Comparison of ENCODE assay signal across 8 cellular contexts in genomic region chr11:82229346-82229745, GRCh38.
DNase-seq lines count a peak whose midpoint lies in the region; ATAC-seq and TF ChIP-seq lines count a peak whose summit lies in the region.

No MANE protein-coding gene starts in this region.

- ATAC-seq in GM21390 (IDR thresholded peaks at IDR 0.05; ENCODE audit: unreplicated experiment) (peak; percentile 50), HG03045 (IDR thresholded peaks at IDR 0.05; ENCODE audit: unreplicated experiment) (no peak), GM18873 (IDR thresholded peaks at IDR 0.05; ENCODE audit: low FRiP score, unreplicated experiment) (no peak)

- H3K27me3 Mint-ChIP-seq in type B pancreatic cell: peaks cover 6% of the 10 kb centered on the region

- no peaks in the 10 kb centered on the region for H3K9me3 Mint-ChIP-seq in type B pancreatic cell

- TF ChIP-seq CTCF in choroid plexus epithelial cell (conservative IDR thresholded peaks at IDR 0.05; ENCODE audit: low read depth, low read length) (peak; percentile 47), type B pancreatic cell (conservative IDR thresholded peaks at IDR 0.05) (peak; percentile 77)

- no peak overlapping the region for H3K4me3 Mint-ChIP-seq in type B pancreatic cell

- no peaks in the 10 kb centered on the region for H3K36me3 Mint-ChIP-seq in type B pancreatic cell

- H3K4me3 ChIP-seq in choroid plexus epithelial cell (ENCODE audit: low read depth, low read length): no peak overlapping the region

- DNase-seq in COLO829 (ENCODE audit: low spot score): peak; percentile 6
- DNase-seq in NCI-H1694 (lab: John Stamatoyannopoulos, UW): peak; percentile 19
- peak; percentile 65 for DNase-seq in choroid plexus epithelial cell (ENCODE audit: low read depth)
- DNase-seq in type B pancreatic cell (ENCODE audit: extremely low spot score, unreplicated experiment): no peak
- DNase-seq in stimulated activated CD4-positive, alpha-beta T cell treated with anti-CD3 and anti-CD28 coated beads, Interleukin-2, amount 100 ng/mL, for 24 hours: no peak

- no peak overlapping the region for H3K27ac Mint-ChIP-seq in type B pancreatic cell

- no peaks in the 10 kb centered on the region for H3K4me1 Mint-ChIP-seq in type B pancreatic cell (ENCODE audit: unreplicated experiment)

Comparison
In these comparisons a context has a peak if more than half of its experiments do, and no peak if none do; other contexts are left out.
1. DNase-seq: peak in COLO829 (single experiment), NCI-H1694 (single experiment) and choroid plexus epithelial cell (single experiment); none in type B pancreatic cell (single experiment) and stimulated activated CD4-positive, alpha-beta T cell treated with anti-CD3 and anti-CD28 coated beads, Interleukin-2, amount 100 ng/mL, for 24 hours (0 of 2).